In genomic region chr19:5828661-5829566, GRCh38 we compare ENCODE assay signal across 8 cellular contexts. TPM values are rescaled to one million over a fixed set of nuclear protein-coding genes. Genes with fewer than 3 reads are reported as not detected.
DNase-seq lines count a peak whose midpoint lies in the region; TF ChIP-seq lines count a peak whose summit lies in the region.

No MANE protein-coding gene starts in this region.

- no peaks in the 10 kb centered on the region for H3K9me2 ChIP-seq in DOHH2 (replicated peaks; ENCODE audit: control insufficient read depth, low read length)

- H3F3A ChIP-seq in DOHH2 (ENCODE audit: control insufficient read depth, insufficient read depth), result no peaks in the 10 kb centered on the region

- H3K9me3 ChIP-seq in DOHH2 (ENCODE audit: control insufficient read depth, insufficient read depth, low read length) (no peaks in the 10 kb centered on the region), left ventricle myocardium inferior (replicated peaks) (no peaks in the 10 kb centered on the region), skeletal muscle satellite cell (replicated peaks; ENCODE audit: low read length) (no peaks in the 10 kb centered on the region)

- no peaks in the 10 kb centered on the region for H4K20me1 ChIP-seq in DOHH2 (ENCODE audit: control insufficient read depth, insufficient read depth, low read depth, low read length)

- no peaks in the 10 kb centered on the region for H3K79me2 ChIP-seq in DOHH2 (ENCODE audit: control insufficient read depth, low read length)

- peaks cover 27% of the 10 kb centered on the region for H3K4me1 ChIP-seq in DOHH2 (ENCODE audit: control insufficient read depth, low read length)
- peaks cover 27% of the 10 kb centered on the region for H3K4me1 ChIP-seq in left ventricle myocardium inferior
- peaks cover 8% of the 10 kb centered on the region for H3K4me1 ChIP-seq in skeletal muscle satellite cell (ENCODE audit: control insufficient read depth, insufficient read depth, low read length)

- intact Hi-C loops in left ventricle myocardium inferior (cut with micrococcal nuclease), result no loop called here

- no peak overlapping the region for H3K4me3 ChIP-seq in DOHH2 (ENCODE audit: low read length)
- peak overlapping the region; percentile 61 for H3K4me3 ChIP-seq in left ventricle myocardium inferior
- H3K4me3 ChIP-seq in skeletal muscle satellite cell (ENCODE audit: low read length), result peak overlapping the region; percentile 72

- H3K4me2 ChIP-seq in DOHH2 (ENCODE audit: low read length) (peak overlapping the region; percentile 9; the same call in 1 of the 2 replicates), skeletal muscle satellite cell (ENCODE audit: low read length) (peak overlapping the region; percentile 92)

- TF ChIP-seq CTCF in DOHH2 (IDR thresholded peaks at IDR 0.05; ENCODE audit: low read depth, low read length, poor library complexity, severe bottlenecking) (no peak), left ventricle myocardium inferior (IDR thresholded peaks at IDR 0.05; ENCODE audit: borderline replicate concordance) (peak; percentile 17)

- H3K27ac ChIP-seq in DOHH2 (ENCODE audit: low read depth, low read length) (no peak overlapping the region), left ventricle myocardium inferior (replicated peaks) (peak overlapping the region; percentile 79)

- DNase-seq in NCI-H128 (lab: John Stamatoyannopoulos, UW; ENCODE audit: unreplicated experiment) (peak; percentile 55), left ventricle myocardium inferior (peak; percentile 40), Kasumi-1 (lab: John Stamatoyannopoulos, UW) (no peak), HuH-7.5 (ENCODE audit: low spot score) (no peak), foreskin melanocyte (no peak)
- peak; percentile 11 for DNase-seq in activated naive CD4-positive, alpha-beta T cell treated with Interleukin-2 at 50 U/mL for 16 hours

- H3K36me3 ChIP-seq in DOHH2 (ENCODE audit: control insufficient read depth, low read length) (no peaks in the 10 kb centered on the region), left ventricle myocardium inferior (no peaks in the 10 kb centered on the region), skeletal muscle satellite cell (ENCODE audit: insufficient read depth, low read length) (no peaks in the 10 kb centered on the region)

- H3K27me3 ChIP-seq in DOHH2 (ENCODE audit: control insufficient read depth, low read length), result peaks cover 23% of the 10 kb centered on the region
- peaks cover 55% of the 10 kb centered on the region for H3K27me3 ChIP-seq in left ventricle myocardium inferior (ENCODE audit: low read depth)
- H3K27me3 ChIP-seq in skeletal muscle satellite cell (ENCODE audit: control insufficient read depth, insufficient read depth, low read length), result peaks cover 41% of the 10 kb centered on the region

- H3K9ac ChIP-seq in skeletal muscle satellite cell (ENCODE audit: low read depth, low read length), result peak overlapping the region; percentile 76

RNA-seq across cellular contexts. Expression of gene FUT6, which starts 10.6 kb away (rescaled TPM):
- not detected for total RNA-seq in left ventricle myocardium inferior
- not detected in 2 replicates for total RNA-seq in skeletal muscle satellite cell (2012; rRNA removed)

RNA-seq across cellular contexts. Expression of gene FUT3, which starts 22.3 kb away (rescaled TPM):
- total RNA-seq in left ventricle myocardium inferior, result not detected
- total RNA-seq in skeletal muscle satellite cell (2012; rRNA removed), result not detected in 2 replicates

RNA-seq across cellular contexts. Expression of gene NRTN, which starts 24.0 kb away (rescaled TPM):
- 22.8 TPM for total RNA-seq in left ventricle myocardium inferior
- not detected in 2 replicates for total RNA-seq in skeletal muscle satellite cell (2012; rRNA removed)

RNA-seq across cellular contexts. Expression of gene DUS3L, which starts 38.0 kb away (rescaled TPM):
- total RNA-seq in left ventricle myocardium inferior, result 14.1 TPM
- total RNA-seq in skeletal muscle satellite cell (2012; rRNA removed), result 35.8 and 44.9 TPM in 2 replicates

RNA-seq across cellular contexts. Expression of gene FUT5, which starts 41.4 kb away (rescaled TPM):
- not detected for total RNA-seq in left ventricle myocardium inferior
- not detected in 2 replicates for total RNA-seq in skeletal muscle satellite cell (2012; rRNA removed)

Comparison
In these comparisons a context has a peak if more than half of its experiments do, and no peak if none do; other contexts are left out.
1. DNase-seq: peak in NCI-H128 (single experiment), activated naive CD4-positive, alpha-beta T cell treated with Interleukin-2 at 50 U/mL for 16 hours (single experiment) and left ventricle myocardium inferior (single experiment); none in Kasumi-1 (0 of 2), HuH-7.5 (single experiment) and foreskin melanocyte (single experiment).